Comparison of ENCODE assay signal across 17 cellular contexts in the genomic region with DNA sequence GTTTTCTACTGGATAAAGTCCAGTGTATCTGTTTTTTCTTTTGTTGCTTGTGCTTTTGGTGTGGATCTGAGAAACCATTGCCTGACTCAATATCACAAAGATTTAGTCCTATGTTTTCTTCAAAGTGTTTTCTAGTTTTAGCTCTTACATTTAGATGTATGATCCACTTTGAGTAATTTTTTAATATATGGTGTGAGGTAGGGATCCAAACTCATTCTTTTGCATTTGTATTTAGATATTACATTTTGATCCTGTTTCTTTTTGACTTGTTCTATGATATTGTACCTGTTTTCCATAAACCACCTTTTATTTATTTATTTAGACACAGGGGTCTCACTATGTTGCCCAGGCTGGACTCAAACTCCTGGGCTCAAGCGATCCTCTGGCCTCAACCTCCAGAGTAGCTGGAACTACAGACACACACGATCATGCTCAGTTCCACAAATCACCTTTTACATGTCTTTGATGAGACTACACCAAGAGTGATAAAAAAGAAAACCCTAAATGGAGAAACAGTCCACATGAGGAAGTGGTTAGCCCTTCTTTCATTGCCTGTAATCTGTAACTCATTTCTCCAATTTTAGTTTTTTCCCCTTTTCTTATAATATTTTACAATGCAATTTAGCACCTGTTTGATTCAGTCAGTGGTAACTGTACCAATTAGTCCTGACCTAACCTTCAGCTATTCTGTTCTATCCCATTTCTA.
"Had no signal": no experiment of that assay in that cellular context is flagged by ENCODE, and none has a peak within 500 bp of the region (broad histone marks: within the 10 kb centered on the region; RNA-seq: fewer than 3 reads in every experiment).

No MANE protein-coding gene starts in this region.

- H3K79me2 ChIP-seq: hepatocyte had no signal

- H3K27ac Mint-ChIP-seq: activated naive CD4-positive, alpha-beta T cell treated with anti-CD3 and anti-CD28 coated beads, Interleukin-2, amount 50 U/mL, for 72 hours; activated T-helper 1 cell treated with anti-CD3 and anti-CD28 coated beads, Interleukin-12 subunit alpha, Interleukin-12 subunit beta, Interleukin-2, Interleukin-4 antibody, amounts not matched to agents 30 ng/mL and 10 ng/mL and 1 ng/mL, durations not matched to agents 14 hours and 24 hours and 36 hours; naive thymus-derived CD4-positive, alpha-beta T cell; stimulated activated memory B cell treated with anti-CD40 and anti-IgM and Interleukin-4, amounts not matched to agents 10 μg/mL and 1 μg/mL and 100 μg/mL, for 72 hours had no signal

- DNase-seq: activated CD4-positive, alpha-beta T cell treated with anti-CD3 and anti-CD28 coated beads, Interleukin-2, amount 50 U/mL, for 4 hours; activated gamma-delta T cell treated with Interleukin-2 at 50 U/mL for 16 hours; amniotic stem cell; dermis blood vessel endothelial cell; foreskin fibroblast; mesendoderm; naive thymus-derived CD4-positive, alpha-beta T cell; sigmoid colon; stimulated activated CD4-positive, alpha-beta T cell treated with anti-CD3 and anti-CD28 coated beads, Interleukin-4, amount 100 ng/mL, for 4 hours; upper lobe of right lung had no signal

- H3K4me2 ChIP-seq: hepatocyte had no signal

- H3K27ac ChIP-seq: epithelial cell of prostate, hepatocyte, parathyroid adenoma, sigmoid colon, upper lobe of right lung had no signal

- H3K36me3 ChIP-seq: sigmoid colon, upper lobe of right lung had no signal

- H3K9ac ChIP-seq: parathyroid adenoma had no signal

- H3K4me3 Mint-ChIP-seq: activated T-helper 1 cell treated with anti-CD3 and anti-CD28 coated beads, Interleukin-12 subunit alpha, Interleukin-12 subunit beta, Interleukin-2, Interleukin-4 antibody, amounts not matched to agents 30 ng/mL and 10 ng/mL and 1 ng/mL, durations not matched to agents 14 hours and 24 hours and 36 hours; stimulated activated memory B cell treated with anti-CD40 and anti-IgM and Interleukin-4, amounts not matched to agents 10 μg/mL and 1 μg/mL and 100 μg/mL, for 72 hours; T-helper 1 cell treated with Interleukin-12 subunit alpha and Interleukin-12 subunit beta and Interleukin-4 antibody, amounts not matched to agents 30 μg/mL and 1 μg/mL, for 36 hours had no signal

- H2AFZ ChIP-seq: hepatocyte, parathyroid adenoma had no signal

- H3K27me3 ChIP-seq: hepatocyte, sigmoid colon, upper lobe of right lung had no signal

- ATAC-seq: activated naive CD4-positive, alpha-beta T cell treated with anti-CD3 and anti-CD28 coated beads, Interleukin-2, amount 50 U/mL, for 72 hours; naive thymus-derived CD4-positive, alpha-beta T cell; stimulated activated memory B cell treated with anti-CD40 and anti-IgM and Interleukin-4, amounts not matched to agents 10 μg/mL and 1 μg/mL and 100 μg/mL, for 72 hours; upper lobe of right lung had no signal

- H3K4me3 ChIP-seq: hepatocyte, sigmoid colon, upper lobe of right lung had no signal
